11 cellular contexts compared by ENCODE assay signal in the genomic region with DNA sequence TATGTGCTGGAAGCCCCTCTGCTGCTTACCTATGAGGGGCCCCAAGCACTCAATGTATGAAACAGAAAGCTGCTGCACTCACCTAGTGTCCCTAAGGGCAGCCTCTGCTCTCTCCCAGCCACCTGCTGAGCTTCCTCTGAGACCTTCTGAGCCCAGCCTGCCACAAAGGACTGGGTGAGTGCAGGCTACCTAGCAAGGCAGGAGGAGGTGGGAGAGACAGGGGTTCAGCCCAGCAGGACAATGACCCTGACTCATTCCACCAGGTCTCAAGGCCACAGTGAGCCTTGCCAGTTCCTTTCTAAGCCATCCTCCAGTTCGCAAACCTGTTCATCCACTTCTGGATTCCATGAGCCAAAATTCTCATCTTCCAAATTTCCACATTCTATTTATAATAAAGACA. TPM values are rescaled to one million over a fixed set of nuclear protein-coding genes. Genes with fewer than 3 reads are reported as not detected.
DNase-seq lines count a peak whose midpoint lies in the region; ATAC-seq, FAIRE-seq and TF ChIP-seq lines count a peak whose summit lies in the region.
"Had no signal": no experiment of that assay in that cellular context is flagged by ENCODE, and none has a peak within 500 bp of the region (broad histone marks: within the 10 kb centered on the region; RNA-seq: fewer than 3 reads in every experiment).

No MANE protein-coding gene starts in this region.

- no TSS peak for BruUV-seq in IMR-90 (replicated peaks; lab: Mats Ljungman, UMichigan)

- H4K20me1 ChIP-seq in IMR-90 (ENCODE audit: insufficient read depth, low read length) = peaks cover 100% of the 10 kb centered on the region

- no peaks in the 10 kb centered on the region for H3K9me3 ChIP-seq in IMR-90 (ENCODE audit: control insufficient read depth, insufficient read depth, low read length)
- H3K9me3 ChIP-seq: MG63 had no signal

- no peak overlapping the region for H3K14ac ChIP-seq in IMR-90 (replicated peaks; ENCODE audit: low read depth, low read length)

- no peak overlapping the region for H3K27ac ChIP-seq in IMR-90 (ENCODE audit: insufficient read depth, low read length)

- peaks cover 59 to 100% of the 10 kb centered on the region in 2 experiments for H3K79me1 ChIP-seq in IMR-90 (ENCODE audit: low read depth in 1 of 2, low read length in 2 of 2)

- no peak overlapping the region for H2BK20ac ChIP-seq in IMR-90 (ENCODE audit: low read depth, low read length)

- no peak overlapping the region for H2AFZ ChIP-seq in IMR-90 (replicated peaks; ENCODE audit: low read length, poor library complexity)

- intact Hi-C loops in IMR-90 (cut with micrococcal nuclease) = no loop called here

- H3K18ac ChIP-seq in IMR-90 (ENCODE audit: low read depth, low read length) = no peak overlapping the region

- no peak overlapping the region for H3K23ac ChIP-seq in IMR-90 (ENCODE audit: low read depth, low read length)

- no peak overlapping the region for H2AK9ac ChIP-seq in IMR-90 (replicated peaks; ENCODE audit: low read depth, low read length, poor library complexity)

- no peak overlapping the region for H2BK15ac ChIP-seq in IMR-90 (ENCODE audit: low read depth, low read length)

- FAIRE-seq in GM12891 (lab: Jason Lieb, UNC) = peak; percentile 80

- H2AK5ac ChIP-seq in IMR-90 (ENCODE audit: low read depth, low read length) = no peak overlapping the region

- H4K5ac ChIP-seq in IMR-90 (ENCODE audit: low read depth, low read length) = no peak overlapping the region

- H3K9ac ChIP-seq in IMR-90 (ENCODE audit: low read depth, low read length) = no peak overlapping the region

- POLR2A ChIA-PET in IMR-90 (lab: Charles Lee; ENCODE audit: unreplicated experiment) = no interaction called here

- no peak overlapping the region for H3K56ac ChIP-seq in IMR-90 (ENCODE audit: extremely low read depth, insufficient read depth, low read length)

- ATAC-seq in GM19463 (IDR thresholded peaks at IDR 0.05; ENCODE audit: unreplicated experiment) = peak; percentile 36
- peak; percentile 7; the same call in 1 of the 2 replicates for ATAC-seq in IMR-90 (ENCODE audit: low read depth)
- ATAC-seq in left lobe of liver = peak; percentile 22

- H3K9me1 ChIP-seq in IMR-90 (ENCODE audit: insufficient read depth, low read length) = peaks cover 57% of the 10 kb centered on the region

- no CpG with 5 or more reads among the region's 1 CpG for WGBS in IMR-90 (ENCODE audit: extremely low coverage in 2 of 2, insufficient read length in 1 of 2), 2 experiments

- H3K4me1 ChIP-seq in IMR-90 (ENCODE audit: control insufficient read depth, insufficient read depth, low read length) = peaks cover 20% of the 10 kb centered on the region

- no peak overlapping the region for H3K4me3 ChIP-seq in IMR-90 (ENCODE audit: insufficient read depth, low read depth, low read length)
- H3K4me3 ChIP-seq: MG63 had no signal

- CTCF ChIA-PET in IMR-90 (lab: Yijun Ruan, JAX) = no interaction called here

- no peak overlapping the region for H2BK120ac ChIP-seq in IMR-90 (ENCODE audit: low read depth, low read length)

- no peaks in the 10 kb centered on the region for H3K27me3 ChIP-seq in IMR-90 (ENCODE audit: control insufficient read depth, insufficient read depth, low read length)
- H3K27me3 ChIP-seq: MG63 had no signal

- no peak overlapping the region for H2BK5ac ChIP-seq in IMR-90 (ENCODE audit: low read depth, low read length, poor library complexity, severe bottlenecking)

- TF ChIP-seq RAD21 in IMR-90 (IDR thresholded peaks at IDR 0.05; ENCODE audit: low read length) = no peak

- H3K36me3 ChIP-seq in IMR-90 (ENCODE audit: control insufficient read depth, insufficient read depth, low read length) = peaks cover 4% of the 10 kb centered on the region
- H3K36me3 ChIP-seq: MG63 had no signal

- no peak overlapping the region for H4K8ac ChIP-seq in IMR-90 (ENCODE audit: low read depth in 2 of 2, low read length in 2 of 2)

- in situ Hi-C loops in IMR-90 (cut with MboI; ENCODE audit: low sequenced_read_pairs) = loop anchor here (25.0 kb wide), 1 partner anchor 794 kb away; the partner anchor contains the start of gene SEC61G

- no peak overlapping the region for H3K4me2 ChIP-seq in IMR-90 (ENCODE audit: low read depth, low read length)

- no peak for TF ChIP-seq CTCF in IMR-90 (conservative IDR thresholded peaks at IDR 0.05; ENCODE audit: low read depth, low read length)

- H3K4ac ChIP-seq in IMR-90 (ENCODE audit: low read depth, low read length) = no peak overlapping the region

- DNase-seq in GM12891 (ENCODE audit: insufficient read length, low spot score) (no peak), IMR-90 (no peak), left lobe of liver (ENCODE audit: low spot score) (no peak), AG08395 (ENCODE audit: low spot score) (no peak), NCI-H187 (lab: John Stamatoyannopoulos, UW) (no peak), SK-N-DZ (ENCODE audit: low spot score) (no peak), NCI-H128 (lab: John Stamatoyannopoulos, UW; ENCODE audit: unreplicated experiment) (no peak)
- DNase-seq: amniotic stem cell, MG63, substantia nigra had no signal

- TF ChIP-seq POLR2A in GM12891 (IDR thresholded peaks at IDR 0.05; ENCODE audit: low read depth, low read length) = no peak
- TF ChIP-seq POLR2A in IMR-90 (IDR thresholded peaks at IDR 0.05; ENCODE audit: low read depth, low read length) = no peak

- H4K91ac ChIP-seq in IMR-90 (ENCODE audit: insufficient read depth, low read depth, low read length) = no peak overlapping the region

- dilution Hi-C loops in IMR-90 (cut with HindIII; ENCODE audit: low sequenced_read_pairs, unreplicated experiment) = no loop called here

TF ChIP-seq in GM12891, 5 proteins besides CTCF, POLR2A, EP300 and RAD21:
- no peak for TF ChIP-seq SPI1 (IDR thresholded peaks at IDR 0.05; ENCODE audit: low read depth, low read length)
- no peak for TF ChIP-seq POU2F2 (IDR thresholded peaks at IDR 0.05; ENCODE audit: low read depth, low read length)
- TF ChIP-seq POLR2AphosphoS5 (IDR thresholded peaks at IDR 0.05; ENCODE audit: low read depth, low read length) = no peak
- TF ChIP-seq PAX5 (IDR thresholded peaks at IDR 0.05; ENCODE audit: insufficient read depth, low read length, severe bottlenecking) = no peak
- no peak for TF ChIP-seq TAF1 (IDR thresholded peaks at IDR 0.05; ENCODE audit: low read depth, low read length)
TF ChIP-seq in GM12891: peak in this region for 0.

TF ChIP-seq in IMR-90, 13 proteins besides CTCF, POLR2A, EP300 and RAD21:
- TF ChIP-seq CEBPB (IDR thresholded peaks at IDR 0.05; ENCODE audit: low read depth, low read length) = no peak
- TF ChIP-seq, protein P1, sequence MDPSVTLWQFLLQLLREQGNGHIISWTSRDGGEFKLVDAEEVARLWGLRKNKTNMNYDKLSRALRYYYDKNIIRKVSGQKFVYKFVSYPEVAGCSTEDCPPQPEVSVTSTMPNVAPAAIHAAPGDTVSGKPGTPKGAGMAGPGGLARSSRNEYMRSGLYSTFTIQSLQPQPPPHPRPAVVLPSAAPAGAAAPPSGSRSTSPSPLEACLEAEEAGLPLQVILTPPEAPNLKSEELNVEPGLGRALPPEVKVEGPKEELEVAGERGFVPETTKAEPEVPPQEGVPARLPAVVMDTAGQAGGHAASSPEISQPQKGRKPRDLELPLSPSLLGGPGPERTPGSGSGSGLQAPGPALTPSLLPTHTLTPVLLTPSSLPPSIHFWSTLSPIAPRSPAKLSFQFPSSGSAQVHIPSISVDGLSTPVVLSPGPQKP (IDR thresholded peaks at IDR 0.05; ENCODE audit: borderline replicate concordance, low read depth, low read length) = no peak
- TF ChIP-seq CHD1 (IDR thresholded peaks at IDR 0.05; ENCODE audit: low read depth, low read length) = no peak
- no peak for TF ChIP-seq FOS (IDR thresholded peaks at IDR 0.05; ENCODE audit: low read depth, low read length)
- no peak for TF ChIP-seq RFX5 (IDR thresholded peaks at IDR 0.05; ENCODE audit: low read depth, low read length)
- TF ChIP-seq BHLHE40 (IDR thresholded peaks at IDR 0.05; ENCODE audit: low read depth, low read length) = no peak
- no peak for TF ChIP-seq USF2 (IDR thresholded peaks at IDR 0.05; ENCODE audit: low read depth, low read length)
- no peak for TF ChIP-seq SMC3 (IDR thresholded peaks at IDR 0.05; ENCODE audit: low read depth, low read length)
- TF ChIP-seq NFE2L2 (IDR thresholded peaks at IDR 0.05; ENCODE audit: low read depth, low read length) = no peak
- no peak for TF ChIP-seq MAFK (IDR thresholded peaks at IDR 0.05; ENCODE audit: low read depth, low read length)
- no peak for TF ChIP-seq MAZ (IDR thresholded peaks at IDR 0.05; ENCODE audit: borderline replicate concordance, low read depth, low read length)
- no peak for TF ChIP-seq RCOR1 (IDR thresholded peaks at IDR 0.05; ENCODE audit: insufficient replicate concordance, low read length)
- TF ChIP-seq MXI1 (IDR thresholded peaks at IDR 0.05; ENCODE audit: borderline replicate concordance, low read depth, low read length) = no peak

RNA-seq across cellular contexts. Expression of gene VOPP1, which starts 16.3 kb away (rescaled TPM):
- polyA plus RNA-seq in GM12891 (2012; ENCODE audit: low read depth, missing spikeins) = 124 TPM
- total RNA-seq in IMR-90 (2012; rRNA removed) (94.5 and 94.7 TPM in 2 replicates), left lobe of liver (20.0 TPM)
- 54.5 and 60.2 TPM in 2 replicates for polyA plus RNA-seq in IMR-90 (2012; rRNA removed)
- polyA plus RNA-seq in IMR-90 (2012; cell fraction: cytosol; rRNA removed) = 39.0 and 52.2 TPM in 2 replicates
- 26.0 and 27.4 TPM in 2 replicates for polyA plus RNA-seq in IMR-90 (2012; cell fraction: nucleus; rRNA removed; ENCODE audit: low replicate concordance)
- polyA plus RNA-seq in SK-N-DZ (2014; cell fraction: cytosol; rRNA removed) = 48.1 and 50.4 TPM in 2 replicates
- polyA plus RNA-seq in SK-N-DZ (2014; cell fraction: nucleus; rRNA removed) = 15.3 and 23.6 TPM in 2 replicates
